In genomic region chr7:100158229-100159098, GRCh38 we compare ENCODE assay signal across 8 cellular contexts. TPM values are rescaled to one million over a fixed set of nuclear protein-coding genes. Genes with fewer than 3 reads are reported as not detected.
A peak's percentile ranks its signal among the peaks of the same experiment; 100 is the strongest.
DNase-seq lines count a peak whose midpoint lies in the region; ATAC-seq and TF ChIP-seq lines count a peak whose summit lies in the region.

Gene TRAPPC14 (minus strand): TSS chr7:100158723. CDS start chr7:100158499, 224 bp downstream.

- H3K27me3 ChIP-seq in AG04450 (ENCODE audit: control insufficient read depth, insufficient read depth, low read length) = no peaks in the 10 kb centered on the region

- peak within 1 kb of the TSS; percentile 47 for H3K27ac ChIP-seq in AG04450 (ENCODE audit: low read depth, low read length)

- ATAC-seq in GM19023 (IDR thresholded peaks at IDR 0.05; ENCODE audit: unreplicated experiment) (peak; percentile 80), HG03432 (IDR thresholded peaks at IDR 0.05; ENCODE audit: unreplicated experiment) (peak; percentile 81)

- peaks cover 31% of the 10 kb centered on the region for H3K4me1 Mint-ChIP-seq in chondrocyte (ENCODE audit: low read depth)

- peak within 1 kb of the TSS; percentile 69 for H3K4me3 ChIP-seq in AG04450 (ENCODE audit: low read depth, low read length)

- CTCF ChIA-PET in AG04450 (lab: Charles Lee) = interaction anchor here (0.6 to 1.2 kb wide), 4 partner anchors 18 to 48 kb away, joined by 4 to 8 read pairs (median 4); no protein-coding TSS in a partner anchor

- H3K36me3 Mint-ChIP-seq in chondrocyte (ENCODE audit: low read depth) = peaks cover 4% of the 10 kb centered on the region

- H3K27ac Mint-ChIP-seq in chondrocyte (ENCODE audit: unreplicated experiment) = peak within 1 kb of the TSS; percentile 76

- H3K9me3 ChIP-seq in AG04450 (ENCODE audit: control insufficient read depth, insufficient read depth, low read length) = no peaks in the 10 kb centered on the region

- DNase-seq in AG04450 (ENCODE audit: low read depth, low spot score) (peak; percentile 49), NCI-H526 (lab: John Stamatoyannopoulos, UW) (peak; percentile 67 to 94), chondrocyte (ENCODE audit: low spot score) (no peak), kidney glomerular epithelial cell (lab: John Stamatoyannopoulos, UW) (peak; percentile 80)
- DNase-seq in activated CD4-positive, alpha-beta T cell treated with anti-CD3 and anti-CD28 coated beads for 4 hours = peak; percentile 91
- peak; percentile 84 to 89 for DNase-seq in stimulated activated CD4-positive, alpha-beta T cell treated with anti-CD3 and anti-CD28 coated beads, Interleukin-15, amount 100 ng/mL, for 48 hours (ENCODE audit: low read depth in 2 of 2)

- no peak for TF ChIP-seq CTCF in AG04450 (IDR thresholded peaks at IDR 0.05; ENCODE audit: low read depth, low read length)
- peak; percentile 29 for TF ChIP-seq CTCF in chondrocyte (IDR thresholded peaks at IDR 0.05)

- no peaks in the 10 kb centered on the region for H3K9me3 Mint-ChIP-seq in chondrocyte (ENCODE audit: low read depth)

- no peaks in the 10 kb centered on the region for H3K27me3 Mint-ChIP-seq in chondrocyte (ENCODE audit: low read depth)

- H3K4me3 Mint-ChIP-seq in chondrocyte (ENCODE audit: unreplicated experiment) = peak within 1 kb of the TSS; percentile 75

- POLR2A ChIA-PET in AG04450 (lab: Yijun Ruan, JAX) = interaction anchor here (0.6 to 2.0 kb wide), 5 partner anchors 9 to 39 kb away, joined by 3 to 8 read pairs (median 4); partner anchors contain the start of genes CNPY4, GAL3ST4, GPC2 and LAMTOR4

RNA-seq across cellular contexts. Expression of gene TRAPPC14, which starts in this region (rescaled TPM):
- polyA plus RNA-seq in AG04450 (2011; rRNA removed) = 3.5 and 6.2 TPM in 2 replicates
- 5.3 and 11.4 TPM in 2 replicates for polyA minus RNA-seq in AG04450 (2011; rRNA and poly(A)+ RNA removed)
- total RNA-seq in chondrocyte = 15.4 to 19.7 TPM (median 16.3 TPM) in 3 replicates
